ENCODE assay signal across 7 cellular contexts in the genomic region with DNA sequence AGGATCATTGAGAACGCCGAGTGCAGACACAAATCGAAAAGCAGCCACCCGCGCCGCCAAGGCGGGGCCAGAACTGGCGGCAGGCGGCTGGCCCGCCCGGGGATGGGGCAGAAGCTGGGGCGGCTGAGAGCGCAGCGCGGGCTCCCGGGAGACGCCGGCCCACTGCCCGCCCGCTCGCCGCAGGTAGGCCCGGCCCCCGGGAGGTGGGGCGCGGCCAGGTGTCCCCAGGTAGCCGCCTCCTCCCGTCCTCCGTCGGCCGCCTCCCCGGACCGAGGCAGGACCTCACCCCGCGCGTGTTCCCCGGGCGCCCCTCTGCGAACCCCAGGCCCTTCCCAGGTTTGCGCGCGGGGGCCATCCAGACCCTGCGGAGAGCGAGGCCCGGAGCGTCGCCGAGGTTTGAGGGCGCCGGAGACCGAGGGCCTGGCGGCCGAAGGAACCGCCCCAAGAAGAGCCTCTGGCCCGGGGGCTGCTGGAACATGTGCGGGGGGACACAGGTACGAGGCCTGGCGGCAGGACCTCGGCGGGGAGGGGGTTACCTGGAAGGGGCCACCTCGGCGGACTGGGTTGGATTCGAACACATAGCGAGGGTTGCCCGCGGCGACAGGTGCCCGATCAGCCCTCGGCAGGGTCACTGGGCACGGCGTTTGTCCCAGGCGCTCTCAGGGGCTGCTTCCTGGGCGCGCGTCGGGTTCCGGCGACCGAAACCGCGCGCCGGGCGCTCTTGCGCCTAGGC. TPM values are rescaled to one million over a fixed set of nuclear protein-coding genes. Genes with fewer than 3 reads are reported as not detected.
DNase-seq lines count a peak whose midpoint lies in the region; ATAC-seq and TF ChIP-seq lines count a peak whose summit lies in the region.

Gene PRRG4, plus strand, starts transcription at position 248 of the 733 bp plus-strand sequence. CDS start 603 bp downstream, outside the sequence.

- H3K36me3 ChIP-seq in HUES6 (ENCODE audit: control insufficient read depth, insufficient read depth, low read length) = no peaks in the 10 kb centered on the region
- no peaks in the 10 kb centered on the region for H3K36me3 ChIP-seq in SU-DHL-6 (ENCODE audit: low read length)
- H3K36me3 ChIP-seq in right lobe of liver = no peaks in the 10 kb centered on the region

- peak; percentile 63 for TF ChIP-seq POLR2A in right lobe of liver (IDR thresholded peaks at IDR 0.05)

- peaks cover 41% of the 10 kb centered on the region for H3K27me3 ChIP-seq in HUES6 (ENCODE audit: control insufficient read depth, insufficient read depth, low read length)
- H3K27me3 ChIP-seq in SU-DHL-6 (ENCODE audit: low read length) = no peaks in the 10 kb centered on the region
- no peaks in the 10 kb centered on the region for H3K27me3 ChIP-seq in right lobe of liver

- no peaks in the 10 kb centered on the region for H3F3A ChIP-seq in SU-DHL-6 (ENCODE audit: insufficient read depth)

- H3K27ac ChIP-seq in HUES6 (ENCODE audit: low read depth, low read length) (no peak within 1 kb of the TSS), SU-DHL-6 (ENCODE audit: low read depth, low read length) (no peak within 1 kb of the TSS), right lobe of liver (peak within 1 kb of the TSS; percentile 93 to 99 (median 95))

- H4K20me1 ChIP-seq in SU-DHL-6 (ENCODE audit: low read depth, low read length) = no peaks in the 10 kb centered on the region

- no peak within 1 kb of the TSS for H2AFZ ChIP-seq in SU-DHL-6 (ENCODE audit: low read depth, low read length, severe bottlenecking)

- no peaks in the 10 kb centered on the region for H3K79me2 ChIP-seq in SU-DHL-6 (ENCODE audit: insufficient read depth, low read length)

- no peaks in the 10 kb centered on the region for H3K9me2 ChIP-seq in SU-DHL-6 (replicated peaks; ENCODE audit: insufficient read depth, low read length)

- DNase-seq in GM10248 (ENCODE audit: extremely low spot score) (peak; percentile 80), cortex of kidney (lab: John Stamatoyannopoulos, UW) (peak; percentile 29), right lobe of liver (peak; percentile 82 to 90 (median 89))
- peak in 2 of 3 experiments; percentile 7 to 54 for DNase-seq in stimulated activated CD4-positive, alpha-beta T cell treated with anti-CD3 and anti-CD28 coated beads, TNF-alpha, amount 100 ng/mL, for 24 hours (ENCODE audit: low read depth in 3 of 3)

- WGBS in right lobe of liver (ENCODE audit: insufficient coverage, low coverage, low lambda C conversion rate, missing lambda C conversion rate) = 0% methylated on average over 21 of the region's 85 CpGs

- H3K4me1 ChIP-seq in HUES6 (ENCODE audit: control insufficient read depth, insufficient read depth, low read length) (no peaks in the 10 kb centered on the region), right lobe of liver (peaks cover 0 to 11% (median 0%) of the 10 kb centered on the region in 4 donors)

- H3K9me3 ChIP-seq in HUES6 (ENCODE audit: control insufficient read depth, insufficient read depth, low read depth, low read length) (no peaks in the 10 kb centered on the region), SU-DHL-6 (ENCODE audit: insufficient read depth, low read length) (no peaks in the 10 kb centered on the region), right lobe of liver (no peaks in the 10 kb centered on the region)

- POLR2A ChIA-PET in GM10248 (lab: Yijun Ruan, JAX) = no interaction called here

- CTCF ChIA-PET in GM10248 (lab: Yijun Ruan, JAX) = interaction anchor here (0.9 kb wide), 1 partner anchor 65 kb away, joined by 3 read pairs; no protein-coding TSS in a partner anchor

- H3K4me3 ChIP-seq in HUES6 (ENCODE audit: low read depth, low read length) = peak within 1 kb of the TSS; percentile 63
- H3K4me3 ChIP-seq in SU-DHL-6 (ENCODE audit: insufficient read depth, low read length, poor library complexity, severe bottlenecking) = peak within 1 kb of the TSS; percentile 42
- H3K4me3 ChIP-seq in right lobe of liver = peak within 1 kb of the TSS; percentile 73 to 82 (median 77)

- peak within 1 kb of the TSS; percentile 52 for H3K4me2 ChIP-seq in SU-DHL-6 (ENCODE audit: low read depth, low read length, poor library complexity, severe bottlenecking)

- intact Hi-C loops in right lobe of liver (cut with DNase I) = loop anchor here in 1 of 2 donors (10.0 kb wide), 1 partner anchor 55 kb away; no protein-coding TSS in a partner anchor

- no peak for TF ChIP-seq CTCF in GM10248 (IDR thresholded peaks at IDR 0.05; ENCODE audit: control extremely low read depth, extremely low read depth, low read depth, missing control alignments)
- no peak for TF ChIP-seq CTCF in SU-DHL-6 (IDR thresholded peaks at IDR 0.05; ENCODE audit: insufficient read depth, low read length, poor library complexity, severe bottlenecking)
- no peak for TF ChIP-seq CTCF in right lobe of liver (IDR thresholded peaks at IDR 0.05)

- ATAC-seq in GM21526 (IDR thresholded peaks at IDR 0.05; ENCODE audit: low FRiP score, unreplicated experiment) (peak; percentile 77), right lobe of liver (peak; percentile 82 to 96 (median 90))

- H3K9ac ChIP-seq in HUES6 (ENCODE audit: low read length) = peak within 1 kb of the TSS; percentile 20
- H3K9ac ChIP-seq in SU-DHL-6 (ENCODE audit: low read length) = no peak within 1 kb of the TSS

RNA-seq across cellular contexts. Expression of gene PRRG4, which starts in this region (rescaled TPM):
- total RNA-seq in right lobe of liver = 10 to 100 TPM in 3 of 6 experiments, 1 to 10 TPM in 3; 4.7 to 13.6 (median 9.5) TPM

Comparison
In these comparisons a context has a peak if more than half of its experiments do, and no peak if none do; other contexts are left out.
1. DNase-seq: peak in every context shown above with its lines; median percentile 89 in right lobe of liver; 80 in GM10248; 30 in stimulated activated CD4-positive, alpha-beta T cell treated with anti-CD3 and anti-CD28 coated beads, TNF-alpha, amount 100 ng/mL, for 24 hours; 29 in cortex of kidney.
2. H3K27ac ChIP-seq: peak in right lobe of liver (3 of 3); none in HUES6 (single experiment) and SU-DHL-6 (single experiment).
3. Peak in every context shown above with its lines, with median percentiles within 50 percentile points of each other: H3K4me3 ChIP-seq.